Comparison of ENCODE assay signal across 13 cellular contexts in genomic region chr7:96218844-96219243, GRCh38.
"Had no signal": no experiment of that assay in that cellular context is flagged by ENCODE, and none has a peak within 500 bp of the region (broad histone marks: within the 10 kb centered on the region; RNA-seq: fewer than 3 reads in every experiment).

No MANE protein-coding gene starts in this region.

- H3K4me3 ChIP-seq: cardiac muscle cell, gastroesophageal sphincter, tibial nerve, vagina had no signal

- H3K36me3 ChIP-seq: cardiac muscle cell, gastroesophageal sphincter, neutrophil, vagina had no signal

- H3K4me1 ChIP-seq: gastroesophageal sphincter had no signal

- DNase-seq: activated CD4-positive, alpha-beta T cell treated with anti-CD3 and anti-CD28 coated beads for 48 hours; activated CD8-positive, alpha-beta T cell treated with anti-CD3 and anti-CD28 coated beads for 36 hours; activated effector memory CD4-positive, alpha-beta T cell treated with Interleukin-2 at 50 U/mL for 16 hours; activated naive CD4-positive, alpha-beta T cell treated with anti-CD3 and anti-CD28 coated beads, Interleukin-2, amount 50 U/mL, for 16 hours; activated T-cell treated with anti-CD3 and anti-CD28 coated beads, Interleukin-2, amount 50 U/mL, for 4 hours; naive thymus-derived CD8-positive, alpha-beta T cell; retina had no signal

- H3K9me3 ChIP-seq: neutrophil, vagina had no signal

- H3K27ac ChIP-seq: cardiac muscle cell, neutrophil, vagina had no signal

- ATAC-seq: activated CD8-positive, alpha-beta T cell treated with anti-CD3 and anti-CD28 coated beads for 36 hours; activated T-cell treated with anti-CD3 and anti-CD28 coated beads, Interleukin-2, amount 50 U/mL, for 4 hours; naive thymus-derived CD8-positive, alpha-beta T cell; stimulated activated memory B cell treated with anti-CD40 and anti-IgM and Interleukin-4, amounts not matched to agents 10 μg/mL and 1 μg/mL and 100 μg/mL, for 72 hours had no signal
